Comparison of ENCODE assay signal across 8 cellular contexts in the genomic region with DNA sequence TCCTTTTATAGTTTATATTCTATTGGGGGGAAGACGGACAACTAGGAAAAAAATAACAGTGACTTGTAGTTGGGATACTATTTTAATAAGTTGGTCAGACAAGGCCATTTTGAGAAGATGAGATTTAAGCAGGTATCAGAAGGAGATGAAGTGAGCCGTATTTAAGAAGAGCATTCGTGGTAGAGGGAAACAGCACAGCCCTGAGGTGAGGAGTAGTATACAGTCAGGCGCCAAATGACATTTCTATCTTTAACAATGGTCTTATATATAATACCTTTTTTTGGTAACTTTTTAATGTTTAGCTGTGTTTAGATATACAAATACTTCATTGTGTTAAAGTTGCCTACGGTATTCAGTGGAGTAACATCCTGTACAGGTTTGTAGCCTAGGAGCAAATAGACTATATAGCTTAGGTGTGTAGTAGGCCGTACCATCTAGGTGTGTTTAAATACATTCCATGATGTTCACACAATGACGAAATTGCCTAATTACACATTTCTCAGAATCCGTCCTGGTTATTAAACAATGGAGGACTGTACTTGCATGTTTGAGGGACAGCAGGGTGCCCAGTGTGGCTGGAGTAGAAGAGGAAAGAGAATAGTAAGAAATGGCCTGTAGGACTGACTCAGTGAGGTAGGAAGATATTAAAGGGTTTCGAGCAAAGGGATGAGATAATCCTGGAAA. TPM values are rescaled to one million over a fixed set of nuclear protein-coding genes. Genes with fewer than 3 reads are reported as not detected.
DNase-seq lines count a peak whose midpoint lies in the region; TF ChIP-seq lines count a peak whose summit lies in the region.

No MANE protein-coding gene starts in this region.

- H3K27me3 ChIP-seq in BJ (ENCODE audit: control insufficient read depth, insufficient read depth, low read length), result no peaks in the 10 kb centered on the region

- POLR2A ChIA-PET in BJ (lab: Charles Lee), result no interaction called here

- H3K27me3 Mint-ChIP-seq in HFFc6 (ENCODE audit: insufficient read depth) (no peaks in the 10 kb centered on the region; the same call in none of the 2 replicates), type B pancreatic cell (no peaks in the 10 kb centered on the region)
- no peaks in the 10 kb centered on the region for H3K27me3 Mint-ChIP-seq in activated T-helper 1 cell treated with anti-CD3 and anti-CD28 coated beads, Interleukin-12 subunit alpha, Interleukin-12 subunit beta, Interleukin-2, Interleukin-4 antibody, amounts not matched to agents 30 ng/mL and 10 ng/mL and 1 ng/mL, durations not matched to agents 14 hours and 24 hours and 36 hours (ENCODE audit: insufficient read depth)

- H3K36me3 Mint-ChIP-seq in HFFc6 (ENCODE audit: low read depth) (peaks cover 19% of the 10 kb centered on the region), type B pancreatic cell (peaks cover 24% of the 10 kb centered on the region)
- H3K36me3 Mint-ChIP-seq in activated T-helper 1 cell treated with anti-CD3 and anti-CD28 coated beads, Interleukin-12 subunit alpha, Interleukin-12 subunit beta, Interleukin-2, Interleukin-4 antibody, amounts not matched to agents 30 ng/mL and 10 ng/mL and 1 ng/mL, durations not matched to agents 14 hours and 24 hours and 36 hours (ENCODE audit: low read depth), result peaks cover 23% of the 10 kb centered on the region

- H3K4me3 ChIP-seq in BJ (ENCODE audit: low read depth, low read length), result peak overlapping the region; percentile 93

- intact Hi-C loops in activated T-helper 1 cell treated with anti-CD3 and anti-CD28 coated beads, Interleukin-12 subunit alpha, Interleukin-12 subunit beta, Interleukin-2, Interleukin-4 antibody, amounts not matched to agents 30 ng/mL and 10 ng/mL and 1 ng/mL, durations not matched to agents 14 hours and 24 hours and 36 hours (cut with micrococcal nuclease), result loop anchor here (2.0 kb wide), 1 partner anchor 51 kb away; a partner anchor contains a TSS

- DNase-seq in BJ (ENCODE audit: low read depth), result no peak
- no peak for DNase-seq in HFFc6
- no peak for DNase-seq in activated T-helper 1 cell treated with anti-CD3 and anti-CD28 coated beads, Interleukin-12 subunit alpha, Interleukin-12 subunit beta, Interleukin-2, Interleukin-4 antibody, amounts not matched to agents 30 ng/mL and 10 ng/mL and 1 ng/mL, durations not matched to agents 14 hours and 24 hours and 36 hours (ENCODE audit: low spot score)
- peak; percentile 32 for DNase-seq in iris pigment epithelial cell (ENCODE audit: low read depth)
- DNase-seq in type B pancreatic cell (ENCODE audit: extremely low spot score, unreplicated experiment), result no peak
- DNase-seq in stimulated activated CD8-positive, alpha-beta memory T cell treated with anti-CD3 and anti-CD28 coated beads, Interleukin-4, amount 100 ng/mL, for 48 hours, result no peak
- no peak for DNase-seq in NCI-H2196 treated with DMSO at 0.1 percent for 48 hours (lab: John Stamatoyannopoulos, UW; ENCODE audit: unreplicated experiment)
- no peak for DNase-seq in mesenteric fat pad (ENCODE audit: low spot score)

- H3K4me1 Mint-ChIP-seq in HFFc6 (ENCODE audit: low read depth) (peaks cover 55% of the 10 kb centered on the region), type B pancreatic cell (ENCODE audit: unreplicated experiment) (peaks cover 15% of the 10 kb centered on the region)
- H3K4me1 Mint-ChIP-seq in activated T-helper 1 cell treated with anti-CD3 and anti-CD28 coated beads, Interleukin-12 subunit alpha, Interleukin-12 subunit beta, Interleukin-2, Interleukin-4 antibody, amounts not matched to agents 30 ng/mL and 10 ng/mL and 1 ng/mL, durations not matched to agents 14 hours and 24 hours and 36 hours (ENCODE audit: low read depth), result peaks cover 52% of the 10 kb centered on the region

- H3K4me3 Mint-ChIP-seq in HFFc6 (peak overlapping the region; percentile 95), type B pancreatic cell (peak overlapping the region; percentile 98)
- peak overlapping the region; percentile 91 for H3K4me3 Mint-ChIP-seq in activated T-helper 1 cell treated with anti-CD3 and anti-CD28 coated beads, Interleukin-12 subunit alpha, Interleukin-12 subunit beta, Interleukin-2, Interleukin-4 antibody, amounts not matched to agents 30 ng/mL and 10 ng/mL and 1 ng/mL, durations not matched to agents 14 hours and 24 hours and 36 hours

- H3K27ac Mint-ChIP-seq in HFFc6, result peak overlapping the region; percentile 95
- peak overlapping the region; percentile 89 for H3K27ac Mint-ChIP-seq in activated T-helper 1 cell treated with anti-CD3 and anti-CD28 coated beads, Interleukin-12 subunit alpha, Interleukin-12 subunit beta, Interleukin-2, Interleukin-4 antibody, amounts not matched to agents 30 ng/mL and 10 ng/mL and 1 ng/mL, durations not matched to agents 14 hours and 24 hours and 36 hours
- peak overlapping the region; percentile 96 for H3K27ac Mint-ChIP-seq in type B pancreatic cell

- TF ChIP-seq CTCF in BJ (IDR thresholded peaks at IDR 0.05; ENCODE audit: insufficient read depth, low read depth, low read length) (no peak), HFFc6 (IDR thresholded peaks at IDR 0.05) (peak; percentile 54), type B pancreatic cell (conservative IDR thresholded peaks at IDR 0.05) (peak; percentile 43)

- H3K36me3 ChIP-seq in BJ (ENCODE audit: control insufficient read depth, insufficient read depth, low read length), result peaks cover under 1% of the 10 kb centered on the region

- H3K9me3 Mint-ChIP-seq in HFFc6, result no peaks in the 10 kb centered on the region
- no peaks in the 10 kb centered on the region for H3K9me3 Mint-ChIP-seq in activated T-helper 1 cell treated with anti-CD3 and anti-CD28 coated beads, Interleukin-12 subunit alpha, Interleukin-12 subunit beta, Interleukin-2, Interleukin-4 antibody, amounts not matched to agents 30 ng/mL and 10 ng/mL and 1 ng/mL, durations not matched to agents 14 hours and 24 hours and 36 hours
- no peaks in the 10 kb centered on the region for H3K9me3 Mint-ChIP-seq in type B pancreatic cell

- CTCF ChIA-PET in BJ (lab: Yijun Ruan, JAX), result interaction anchor here (3.7 kb wide), 1 partner anchor 11 kb away, joined by 18 read pairs; no protein-coding TSS in a partner anchor

RNA-seq across cellular contexts. Expression of a gene that starts 1.6 kb away (rescaled TPM):
- polyA plus RNA-seq in BJ (2011; rRNA removed), result 19.0 and 37.6 TPM in 2 replicates
- polyA minus RNA-seq in BJ (2011; rRNA and poly(A)+ RNA removed), result 13.5 and 17.2 TPM in 2 replicates
- 10 to 100 TPM; 27.8 to 32.7 (median 30.9) TPM for total RNA-seq in HFFc6 (2021; fragmentation: NEBNext Ultra II Directional; extraction: Animal tissue kit (Norgen Biotek cat#: 25700))
- 76.9 and 79.7 TPM in 2 replicates for total RNA-seq in activated T-helper 1 cell treated with anti-CD3 and anti-CD28 coated beads, Interleukin-12 subunit alpha, Interleukin-12 subunit beta, Interleukin-2, Interleukin-4 antibody, amounts not matched to agents 30 ng/mL and 10 ng/mL and 1 ng/mL, durations not matched to agents 14 hours and 24 hours and 36 hours
- total RNA-seq in type B pancreatic cell (ENCODE audit: low replicate concordance) (63.0 and 97.1 TPM in 2 replicates), mesenteric fat pad (80.6 TPM)

RNA-seq across cellular contexts. Expression of a gene that starts 11.4 kb away (rescaled TPM):
- polyA plus RNA-seq in BJ (2011; rRNA removed), result 19.7 and 25.7 TPM in 2 replicates
- polyA minus RNA-seq in BJ (2011; rRNA and poly(A)+ RNA removed), result 4.9 and 7.6 TPM in 2 replicates
- 10 to 100 TPM; 18.9 to 23.2 (median 20.9) TPM for total RNA-seq in HFFc6 (2021; fragmentation: NEBNext Ultra II Directional; extraction: Animal tissue kit (Norgen Biotek cat#: 25700))
- total RNA-seq in activated T-helper 1 cell treated with anti-CD3 and anti-CD28 coated beads, Interleukin-12 subunit alpha, Interleukin-12 subunit beta, Interleukin-2, Interleukin-4 antibody, amounts not matched to agents 30 ng/mL and 10 ng/mL and 1 ng/mL, durations not matched to agents 14 hours and 24 hours and 36 hours, result 66.3 and 67.5 TPM in 2 replicates
- total RNA-seq in type B pancreatic cell (ENCODE audit: low replicate concordance) (32.5 and 33.4 TPM in 2 replicates), mesenteric fat pad (23.3 TPM)

RNA-seq across cellular contexts. Expression of a gene that starts 20.3 kb away (rescaled TPM):
- polyA plus RNA-seq in BJ (2011; rRNA removed), result 45.9 and 47.8 TPM in 2 replicates
- 16.2 and 22.8 TPM in 2 replicates for polyA minus RNA-seq in BJ (2011; rRNA and poly(A)+ RNA removed)
- 10 to 100 TPM; 40.7 to 51.2 (median 48.6) TPM for total RNA-seq in HFFc6 (2021; fragmentation: NEBNext Ultra II Directional; extraction: Animal tissue kit (Norgen Biotek cat#: 25700))
- 37.5 and 38.3 TPM in 2 replicates for total RNA-seq in activated T-helper 1 cell treated with anti-CD3 and anti-CD28 coated beads, Interleukin-12 subunit alpha, Interleukin-12 subunit beta, Interleukin-2, Interleukin-4 antibody, amounts not matched to agents 30 ng/mL and 10 ng/mL and 1 ng/mL, durations not matched to agents 14 hours and 24 hours and 36 hours
- total RNA-seq in type B pancreatic cell (ENCODE audit: low replicate concordance) (21.5 and 38.1 TPM in 2 replicates), mesenteric fat pad (44.7 TPM)

RNA-seq across cellular contexts. Expression of a gene that starts 51.5 kb away (rescaled TPM):
- polyA plus RNA-seq in BJ (2011; rRNA removed), result 19.2 and 30.1 TPM in 2 replicates
- 28.4 and 37.8 TPM in 2 replicates for polyA minus RNA-seq in BJ (2011; rRNA and poly(A)+ RNA removed)
- 10 to 100 TPM; 26.3 to 35.7 (median 29.3) TPM for total RNA-seq in HFFc6 (2021; fragmentation: NEBNext Ultra II Directional; extraction: Animal tissue kit (Norgen Biotek cat#: 25700))
- total RNA-seq in activated T-helper 1 cell treated with anti-CD3 and anti-CD28 coated beads, Interleukin-12 subunit alpha, Interleukin-12 subunit beta, Interleukin-2, Interleukin-4 antibody, amounts not matched to agents 30 ng/mL and 10 ng/mL and 1 ng/mL, durations not matched to agents 14 hours and 24 hours and 36 hours, result 1.4 and 1.8 TPM in 2 replicates
- 8.1 and 9.0 TPM in 2 replicates for total RNA-seq in type B pancreatic cell (ENCODE audit: low replicate concordance)
- total RNA-seq in mesenteric fat pad, result 58.2 TPM
